ENCODE assay signal across 1 cellular context in genomic region chr9:103082494-103082893, GRCh38.
TF ChIP-seq lines count a peak whose summit lies in the region.

No MANE protein-coding gene starts in this region.

TF ChIP-seq in SK-N-SH treated with all-trans-retinoic acid at 6 μM for 48 hours, 23 proteins besides CTCF, POLR2A, EP300 and RAD21 (continued from another document):
- peak; percentile 50 for TF ChIP-seq ISL1 (CRISPR knock-in tag; IDR thresholded peaks at IDR 0.05)
- no peak for TF ChIP-seq ZC3H10 (CRISPR knock-in tag; IDR thresholded peaks at IDR 0.05)
- TF ChIP-seq SNAI2 (CRISPR knock-in tag; IDR thresholded peaks at IDR 0.05), result no peak
- TF ChIP-seq GLIS3 (CRISPR knock-in tag; IDR thresholded peaks at IDR 0.05), result no peak
- TF ChIP-seq PPARA (CRISPR knock-in tag; IDR thresholded peaks at IDR 0.05; ENCODE audit: borderline replicate concordance), result no peak
- TF ChIP-seq ZFP3 (CRISPR knock-in tag; IDR thresholded peaks at IDR 0.05), result no peak
- TF ChIP-seq ZNF565 (CRISPR knock-in tag; conservative IDR thresholded peaks at IDR 0.05; ENCODE audit: low read depth), result no peak
- TF ChIP-seq TCF4 (CRISPR knock-in tag; IDR thresholded peaks at IDR 0.05; ENCODE audit: borderline replicate concordance), result peak; percentile 63; the same call in 1 of the 2 replicates
